ENCODE assay signal across 9 cellular contexts in the genomic region with DNA sequence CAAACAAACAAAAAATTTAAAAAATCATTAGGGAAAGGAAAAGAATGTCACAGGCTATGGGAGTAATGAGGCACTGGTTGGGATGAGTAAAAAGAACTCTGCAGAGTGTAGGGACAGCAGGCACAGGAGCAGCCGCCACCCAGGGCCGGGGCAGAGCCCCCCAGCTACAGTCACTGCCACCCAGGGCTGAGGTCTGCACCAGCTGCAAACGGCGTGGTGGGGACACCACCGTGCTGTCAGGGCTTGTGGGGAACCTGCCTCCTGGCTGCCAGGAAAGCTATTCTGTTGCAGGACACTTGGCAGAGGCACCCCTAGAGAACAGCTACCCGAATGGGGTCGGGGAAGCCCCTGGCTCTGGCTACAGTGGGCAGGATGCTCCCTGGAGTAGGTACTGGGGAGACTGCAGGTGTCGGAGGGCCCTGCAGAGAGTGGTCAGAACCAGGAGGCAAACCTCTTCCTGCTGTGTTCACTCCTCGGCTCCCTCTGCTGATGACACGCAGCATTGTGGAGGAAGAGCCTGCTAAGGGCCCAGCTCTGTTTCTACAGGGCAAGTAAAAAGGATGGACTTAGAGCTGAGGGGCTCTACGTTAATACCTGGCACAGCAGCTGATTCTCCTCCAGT. TPM values are rescaled to one million over a fixed set of nuclear protein-coding genes. Genes with fewer than 3 reads are reported as not detected.
DNase-seq lines count a peak whose midpoint lies in the region; ATAC-seq and TF ChIP-seq lines count a peak whose summit lies in the region.
"Had no signal": no experiment of that assay in that cellular context is flagged by ENCODE, and none has a peak within 500 bp of the region (broad histone marks: within the 10 kb centered on the region; RNA-seq: fewer than 3 reads in every experiment).

No MANE protein-coding gene starts in this region.

- no peak overlapping the region for H3K18ac ChIP-seq in mesendoderm (ENCODE audit: low read length)

- H2BK120ac ChIP-seq in mesendoderm (ENCODE audit: low read depth, low read length) = no peak overlapping the region

- no peak overlapping the region for H3K23ac ChIP-seq in mesendoderm (ENCODE audit: low read length)

- no peaks in the 10 kb centered on the region for H3K79me2 ChIP-seq in mesendoderm (ENCODE audit: control insufficient read depth, insufficient read depth, low read length)

- H4K5ac ChIP-seq in mesendoderm (ENCODE audit: low read length) = no peak overlapping the region

- no peak overlapping the region for H2BK15ac ChIP-seq in mesendoderm (replicated peaks; ENCODE audit: low read depth)

- H3K27me3 ChIP-seq in mesendoderm (ENCODE audit: insufficient read depth, low read length, poor library complexity) = no peaks in the 10 kb centered on the region
- H3K27me3 ChIP-seq: upper lobe of left lung had no signal

- no peak overlapping the region for H2AK5ac ChIP-seq in mesendoderm (ENCODE audit: low read length)

- no peak overlapping the region for H3K4ac ChIP-seq in mesendoderm (ENCODE audit: low read depth, low read length)

- H2BK5ac ChIP-seq in mesendoderm (ENCODE audit: low read length) = no peak overlapping the region

- ATAC-seq in GM19463 (IDR thresholded peaks at IDR 0.05; ENCODE audit: unreplicated experiment) = no peak

- DNase-seq in AG10803 (ENCODE audit: low read depth) (peak; percentile 22), EH (ENCODE audit: low read depth) (peak; percentile 55), NCI-H2196 treated with DMSO at 0.1 percent for 48 hours (lab: John Stamatoyannopoulos, UW; ENCODE audit: unreplicated experiment) (peak; percentile 38), cardiac fibroblast (ENCODE audit: low read depth in 2 of 2) (peak; percentile 52 to 66), mesendoderm (peak; percentile 85), epidermal melanocyte (ENCODE audit: insufficient read length, low spot score) (no peak), activated gamma-delta T cell (lab: John Stamatoyannopoulos, UW) (no peak)
- DNase-seq: upper lobe of left lung had no signal

- TF ChIP-seq CTCF in AG10803 (conservative IDR thresholded peaks at IDR 0.05; ENCODE audit: low read length) (peak; percentile 54), cardiac fibroblast (IDR thresholded peaks at IDR 0.05; ENCODE audit: low read depth, low read length) (peak; percentile 58)

- no peak overlapping the region for H3K27ac ChIP-seq in mesendoderm (ENCODE audit: low read depth, low read length)
- H3K27ac ChIP-seq: upper lobe of left lung had no signal

- H3K56ac ChIP-seq in mesendoderm (ENCODE audit: low read length) = no peak overlapping the region

- no peak overlapping the region for H3K4me2 ChIP-seq in mesendoderm (ENCODE audit: low read length)

- H3K4me3 ChIP-seq in AG10803 (ENCODE audit: low read length) (no peak overlapping the region), cardiac fibroblast (replicated peaks in 1 of 2; ENCODE audit: low read depth in 2 of 2, low read length in 2 of 2) (no peak overlapping the region), mesendoderm (ENCODE audit: low read length) (no peak overlapping the region)
- H3K4me3 ChIP-seq: upper lobe of left lung had no signal

- no CpG with 5 or more reads among the region's 11 CpGs for WGBS in mesendoderm (ENCODE audit: extremely low coverage, insufficient coverage, low lambda C conversion rate)

- no peak overlapping the region for H3K9ac ChIP-seq in mesendoderm (ENCODE audit: low read length)

- H4K8ac ChIP-seq in mesendoderm (ENCODE audit: low read depth, low read length) = no peak overlapping the region

- no peaks in the 10 kb centered on the region for H3K79me1 ChIP-seq in mesendoderm (ENCODE audit: low read length)

- peaks cover 1% of the 10 kb centered on the region for H3K36me3 ChIP-seq in mesendoderm (ENCODE audit: control insufficient read depth, insufficient read depth, low read length)

- H3K4me1 ChIP-seq in mesendoderm (ENCODE audit: control insufficient read depth, low read depth, low read length) = peaks cover 5% of the 10 kb centered on the region
- H3K4me1 ChIP-seq: upper lobe of left lung had no signal

RNA-seq across cellular contexts. Expression of a gene that starts 32.3 kb away (rescaled TPM):
- 41.7 TPM for polyA plus RNA-seq in mesendoderm (2013, experiment 1 of 2)
- 42.1 TPM for polyA plus RNA-seq in mesendoderm (2013, experiment 2 of 2)

Comparison
In these comparisons a context has a peak if more than half of its experiments do, and no peak if none do; other contexts are left out.
1. DNase-seq: peak in AG10803 (single experiment), EH (single experiment), NCI-H2196 treated with DMSO at 0.1 percent for 48 hours (single experiment), cardiac fibroblast (2 of 2) and mesendoderm (single experiment); none in epidermal melanocyte (single experiment) and activated gamma-delta T cell (single experiment).